Comparison of ENCODE assay signal across 23 cellular contexts in the genomic region with DNA sequence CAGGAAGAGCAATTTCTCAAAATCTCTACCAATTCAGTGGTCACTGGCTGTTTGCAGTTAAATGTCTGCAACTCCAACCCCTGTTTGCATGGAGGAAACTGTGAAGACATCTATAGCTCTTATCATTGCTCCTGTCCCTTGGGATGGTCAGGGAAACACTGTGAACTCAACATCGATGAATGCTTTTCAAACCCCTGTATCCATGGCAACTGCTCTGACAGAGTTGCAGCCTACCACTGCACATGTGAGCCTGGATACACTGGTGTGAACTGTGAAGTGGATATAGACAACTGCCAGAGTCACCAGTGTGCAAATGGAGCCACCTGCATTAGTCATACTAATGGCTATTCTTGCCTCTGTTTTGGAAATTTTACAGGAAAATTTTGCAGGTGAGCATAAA.
"Had no signal": no experiment of that assay in that cellular context is flagged by ENCODE, and none has a peak within 500 bp of the region (broad histone marks: within the 10 kb centered on the region; RNA-seq: fewer than 3 reads in every experiment).

No MANE protein-coding gene starts in this region.

- H3K27ac Mint-ChIP-seq: activated CD8-positive, alpha-beta memory T cell treated with anti-CD3 and anti-CD28 coated beads, Interleukin-2, amount 10 ng/mL, durations not matched to agents 7 days and 5 days; activated naive CD4-positive, alpha-beta T cell treated with anti-CD3 and anti-CD28 coated beads, Interleukin-2, amount 50 U/mL, for 24 hours; naive thymus-derived CD4-positive, alpha-beta T cell had no signal

- H3K9me3 Mint-ChIP-seq: activated naive CD4-positive, alpha-beta T cell treated with anti-CD3 and anti-CD28 coated beads, Interleukin-2, amount 50 U/mL, for 24 hours; naive thymus-derived CD4-positive, alpha-beta T cell had no signal

- H3K9me3 ChIP-seq: adrenal gland, esophagus squamous epithelium, left ventricle myocardium inferior, mucosa of descending colon, right atrium auricular region, transverse colon, vagina had no signal

- H3K36me3 ChIP-seq: adrenal gland, esophagus squamous epithelium, left ventricle myocardium inferior, right atrium auricular region, transverse colon, vagina had no signal

- H3K27ac ChIP-seq: adrenal gland, coronary artery, esophagus squamous epithelium, left ventricle myocardium inferior, right atrium auricular region, transverse colon, vagina had no signal

- H3K4me3 Mint-ChIP-seq: activated CD8-positive, alpha-beta memory T cell treated with anti-CD3 and anti-CD28 coated beads, Interleukin-2, amount 10 ng/mL, durations not matched to agents 7 days and 5 days; activated naive CD4-positive, alpha-beta T cell treated with anti-CD3 and anti-CD28 coated beads, Interleukin-2, amount 50 U/mL, for 24 hours; naive thymus-derived CD4-positive, alpha-beta T cell had no signal

- H3K4me3 ChIP-seq: adrenal gland, coronary artery, esophagus squamous epithelium, left ventricle myocardium inferior, mucosa of descending colon, right atrium auricular region, transverse colon, vagina had no signal

- H3K4me1 ChIP-seq: adrenal gland, esophagus squamous epithelium, left ventricle myocardium inferior, right atrium auricular region, transverse colon, vagina had no signal

- H3K27me3 Mint-ChIP-seq: activated naive CD4-positive, alpha-beta T cell treated with anti-CD3 and anti-CD28 coated beads, Interleukin-2, amount 50 U/mL, for 24 hours had no signal

- H3K4me1 Mint-ChIP-seq: activated CD8-positive, alpha-beta memory T cell treated with anti-CD3 and anti-CD28 coated beads, Interleukin-2, amount 10 ng/mL, durations not matched to agents 7 days and 5 days; activated naive CD4-positive, alpha-beta T cell treated with anti-CD3 and anti-CD28 coated beads, Interleukin-2, amount 50 U/mL, for 24 hours had no signal

- H3K36me3 Mint-ChIP-seq: activated CD8-positive, alpha-beta memory T cell treated with anti-CD3 and anti-CD28 coated beads, Interleukin-2, amount 10 ng/mL, durations not matched to agents 7 days and 5 days; activated naive CD4-positive, alpha-beta T cell treated with anti-CD3 and anti-CD28 coated beads, Interleukin-2, amount 50 U/mL, for 24 hours; naive thymus-derived CD4-positive, alpha-beta T cell had no signal

- H3K27me3 ChIP-seq: adrenal gland, esophagus squamous epithelium, right atrium auricular region, transverse colon, vagina had no signal

- DNase-seq: activated CD4-positive, alpha-beta T cell treated with anti-CD3 and anti-CD28 coated beads, Interleukin-2, amount 50 U/mL, for 48 hours; activated CD4-positive, CD25-positive, alpha-beta regulatory T cell treated with anti-CD3 and anti-CD28 coated beads, Interleukin-2, amount 50 U/mL, for 72 hours; activated CD8-positive, alpha-beta memory T cell treated with anti-CD3 and anti-CD28 coated beads, Interleukin-2, amount 10 ng/mL, durations not matched to agents 7 days and 5 days; activated effector memory CD4-positive, alpha-beta T cell treated with Interleukin-2 at 50 U/mL for 16 hours; activated T-cell treated with anti-CD3 and anti-CD28 coated beads, Interleukin-2, amount 50 U/mL, for 1 hour; adrenal gland; effector CD4-positive, alpha-beta T cell; esophagus squamous epithelium; hippocampal formation; kidney; left ventricle myocardium inferior; mucosa of descending colon; naive thymus-derived CD4-positive, alpha-beta T cell; occipital lobe; small intestine; stimulated activated CD4-positive, alpha-beta T cell treated with anti-CD3 and anti-CD28 coated beads, Interleukin-4, amount 100 ng/mL, for 24 hours; stimulated activated naive CD8-positive, alpha-beta T cell treated with anti-CD3 and anti-CD28 coated beads, Interleukin-15, Interleukin-2, amounts not matched to agents 100 U/mL and 50 U/mL, for 24 hours; T1000; transverse colon had no signal
